In genomic region chr1:48878191-48878940, GRCh38 we compare ENCODE assay signal across 12 cellular contexts.
DNase-seq lines count a peak whose midpoint lies in the region; ATAC-seq and TF ChIP-seq lines count a peak whose summit lies in the region.
"Had no signal": no experiment of that assay in that cellular context is flagged by ENCODE, and none has a peak within 500 bp of the region (broad histone marks: within the 10 kb centered on the region; RNA-seq: fewer than 3 reads in every experiment).

No MANE protein-coding gene starts in this region.

- BruUV-seq in Panc1 (replicated peaks; lab: Mats Ljungman, UMichigan): no TSS peak

- H3K4me1 ChIP-seq in Panc1 (ENCODE audit: control insufficient read depth, insufficient read depth, low read length) (no peaks in the 10 kb centered on the region; the same call in none of the 2 replicates), skeletal muscle satellite cell (ENCODE audit: control insufficient read depth, insufficient read depth, low read length) (peaks cover 30% of the 10 kb centered on the region)

- CTCF ChIA-PET in Panc1 (lab: Charles Lee): no interaction called here

- ATAC-seq in Panc1 (peak; percentile 78), GM21447 (IDR thresholded peaks at IDR 0.05; ENCODE audit: unreplicated experiment) (no peak)

- DNase-seq in GOT3 (lab: John Stamatoyannopoulos, UW): peak; percentile 22
- peak; percentile 63 for DNase-seq in Panc1 (ENCODE audit: low read depth, low spot score)
- peak; percentile 96 for DNase-seq in fibroblast of mammary gland (ENCODE audit: low read depth)
- DNase-seq in germinal center (ENCODE audit: low spot score): no peak
- DNase-seq in activated naive CD4-positive, alpha-beta T cell (lab: John Stamatoyannopoulos, UW): no peak
- DNase-seq: activated B cell treated with CpG ODN at 0.5 μM for 24 hours, immature natural killer cell, NCI-H510A had no signal

- no peak overlapping the region for H3K27ac ChIP-seq in Panc1 (ENCODE audit: low read length)
- H3K27ac ChIP-seq: cardiac muscle cell had no signal

- peak overlapping the region; percentile 59 for H3K4me2 ChIP-seq in skeletal muscle satellite cell (ENCODE audit: low read length)

- no peak overlapping the region for H3K9ac ChIP-seq in skeletal muscle satellite cell (ENCODE audit: low read depth, low read length)

- POLR2A ChIA-PET in Panc1 (lab: Charles Lee): no interaction called here

- no peak overlapping the region; a peak in 1 of 4 replicates for H3K4me3 ChIP-seq in Panc1 (ENCODE audit: low read depth in 2 of 2, low read length in 2 of 2)
- no peak overlapping the region for H3K4me3 ChIP-seq in fibroblast of mammary gland (ENCODE audit: control insufficient read depth, low read depth, low read length)
- no peak overlapping the region for H3K4me3 ChIP-seq in skeletal muscle satellite cell (ENCODE audit: low read length)
- H3K4me3 ChIP-seq: cardiac muscle cell, skin epidermis had no signal

- in situ Hi-C loops in Panc1 (cut with HindIII; ENCODE audit: low pct_unique_long_range_greater_than_20kb, low sequenced_read_pairs): no loop called here

- intact Hi-C loops in Panc1 (cut with micrococcal nuclease; ENCODE audit: unreplicated experiment): no loop called here

- H3K27me3 ChIP-seq in Panc1 (ENCODE audit: control insufficient read depth, insufficient read depth, low read length): no peaks in the 10 kb centered on the region
- H3K27me3 ChIP-seq in skeletal muscle satellite cell (ENCODE audit: control insufficient read depth, insufficient read depth, low read length): no peaks in the 10 kb centered on the region
- H3K27me3 ChIP-seq: cardiac muscle cell had no signal

- H3K36me3 ChIP-seq in Panc1 (ENCODE audit: control insufficient read depth, insufficient read depth, low read length) (no peaks in the 10 kb centered on the region), skeletal muscle satellite cell (ENCODE audit: insufficient read depth, low read length) (no peaks in the 10 kb centered on the region)
- H3K36me3 ChIP-seq: cardiac muscle cell had no signal

- TF ChIP-seq CTCF in Panc1 (IDR thresholded peaks at IDR 0.05) (no peak), fibroblast of mammary gland (conservative IDR thresholded peaks at IDR 0.05; ENCODE audit: control insufficient read depth, insufficient read depth, low read depth, low read length) (no peak)

- H3K9me3 ChIP-seq in Panc1 (ENCODE audit: control insufficient read depth, insufficient read depth, low read depth, low read length) (no peaks in the 10 kb centered on the region), skeletal muscle satellite cell (replicated peaks; ENCODE audit: low read length) (no peaks in the 10 kb centered on the region)

Comparison
In these comparisons a context has a peak if more than half of its experiments do, and no peak if none do; other contexts are left out.
1. DNase-seq: peak in GOT3 (single experiment), Panc1 (single experiment) and fibroblast of mammary gland (single experiment); none in germinal center (single experiment) and activated naive CD4-positive, alpha-beta T cell (0 of 4).